8 cellular contexts compared by ENCODE assay signal in the genomic region with DNA sequence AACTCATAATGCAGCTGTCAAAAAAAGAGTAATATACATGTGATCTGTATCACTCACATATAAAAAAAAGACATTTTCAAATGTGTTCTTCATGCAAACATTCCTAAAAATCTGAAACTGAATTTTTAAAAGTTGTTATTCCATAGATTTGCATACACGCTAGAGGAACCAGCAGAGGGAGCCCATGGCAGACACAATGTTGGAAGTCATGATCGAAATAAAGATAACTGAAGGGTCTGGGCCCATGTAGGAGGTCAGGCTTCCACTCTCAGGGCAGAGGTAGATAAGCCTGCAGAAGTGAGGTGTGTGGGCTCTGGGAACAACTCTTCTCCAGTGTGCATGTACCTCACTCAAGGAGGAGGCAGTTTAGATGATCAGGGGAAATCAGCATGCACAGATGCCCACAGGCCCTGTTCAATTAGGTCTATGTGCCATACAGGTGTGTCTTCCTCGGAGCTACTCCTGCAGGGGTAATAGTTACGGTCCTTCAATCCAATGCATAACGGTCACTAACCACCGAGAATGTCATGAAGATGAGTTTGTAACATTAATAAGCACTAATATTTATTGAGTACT.
DNase-seq lines count a peak whose midpoint lies in the region; ATAC-seq and TF ChIP-seq lines count a peak whose summit lies in the region.

No MANE protein-coding gene starts in this region.

- no peak for TF ChIP-seq EP300 in Ishikawa (IDR thresholded peaks at IDR 0.05; ENCODE audit: borderline replicate concordance)

- H3K4me3 ChIP-seq in heart right ventricle (no peak overlapping the region), skeletal muscle cell (ENCODE audit: low read depth, low read length) (no peak overlapping the region)

- H3K27ac ChIP-seq in VCaP (no peak overlapping the region), heart right ventricle (no peak overlapping the region)

- peaks cover 0 to 9% (median 3%) of the 10 kb centered on the region in 9 donors for H3K4me1 ChIP-seq in heart right ventricle

- TF ChIP-seq CTCF in VCaP (conservative IDR thresholded peaks at IDR 0.05) (peak; percentile 90), heart right ventricle (IDR thresholded peaks at IDR 0.05) (peak; percentile 39 to 77 (median 63))

- WGBS in heart right ventricle, 2 donors = 67 to 75% methylated on average over 6 of the region's 6 CpGs

- ATAC-seq in heart right ventricle = peak in 6 of 8 donors; percentile 52 to 68 (median 62)
- no peak for ATAC-seq in GM19328 (IDR thresholded peaks at IDR 0.05; ENCODE audit: unreplicated experiment)

- H3K9me3 ChIP-seq in heart right ventricle = no peaks in the 10 kb centered on the region

- DNase-seq in DMS153 treated with DMSO at 0.1 percent for 48 hours (lab: John Stamatoyannopoulos, UW; ENCODE audit: unreplicated experiment) (peak; percentile 3), heart right ventricle (peak in 1 of 2 donors; percentile 49), skeletal muscle cell (ENCODE audit: low read depth) (peak; percentile 1), germinal center (ENCODE audit: low spot score) (no peak), COLO829 (ENCODE audit: low spot score) (no peak)

- peaks cover 0 to 17% (median 0%) of the 10 kb centered on the region in 9 donors for H3K36me3 ChIP-seq in heart right ventricle

- TF ChIP-seq RAD21 in Ishikawa (IDR thresholded peaks at IDR 0.05; ENCODE audit: low read depth) = peak; percentile 82

- no peaks in the 10 kb centered on the region for H3K27me3 ChIP-seq in heart right ventricle

- intact Hi-C loops in heart right ventricle (cut with DNase I) = loop anchor here in 8 of 10 donors (1.0 to 10.0 kb wide), 5 partner anchors 204 to 214 kb away; a partner anchor contains a TSS

TF ChIP-seq in Ishikawa, 13 proteins besides CTCF, POLR2A, EP300 and RAD21:
- TF ChIP-seq TCF12 (IDR thresholded peaks at IDR 0.05; ENCODE audit: low read depth) = no peak
- TF ChIP-seq, protein P1, sequence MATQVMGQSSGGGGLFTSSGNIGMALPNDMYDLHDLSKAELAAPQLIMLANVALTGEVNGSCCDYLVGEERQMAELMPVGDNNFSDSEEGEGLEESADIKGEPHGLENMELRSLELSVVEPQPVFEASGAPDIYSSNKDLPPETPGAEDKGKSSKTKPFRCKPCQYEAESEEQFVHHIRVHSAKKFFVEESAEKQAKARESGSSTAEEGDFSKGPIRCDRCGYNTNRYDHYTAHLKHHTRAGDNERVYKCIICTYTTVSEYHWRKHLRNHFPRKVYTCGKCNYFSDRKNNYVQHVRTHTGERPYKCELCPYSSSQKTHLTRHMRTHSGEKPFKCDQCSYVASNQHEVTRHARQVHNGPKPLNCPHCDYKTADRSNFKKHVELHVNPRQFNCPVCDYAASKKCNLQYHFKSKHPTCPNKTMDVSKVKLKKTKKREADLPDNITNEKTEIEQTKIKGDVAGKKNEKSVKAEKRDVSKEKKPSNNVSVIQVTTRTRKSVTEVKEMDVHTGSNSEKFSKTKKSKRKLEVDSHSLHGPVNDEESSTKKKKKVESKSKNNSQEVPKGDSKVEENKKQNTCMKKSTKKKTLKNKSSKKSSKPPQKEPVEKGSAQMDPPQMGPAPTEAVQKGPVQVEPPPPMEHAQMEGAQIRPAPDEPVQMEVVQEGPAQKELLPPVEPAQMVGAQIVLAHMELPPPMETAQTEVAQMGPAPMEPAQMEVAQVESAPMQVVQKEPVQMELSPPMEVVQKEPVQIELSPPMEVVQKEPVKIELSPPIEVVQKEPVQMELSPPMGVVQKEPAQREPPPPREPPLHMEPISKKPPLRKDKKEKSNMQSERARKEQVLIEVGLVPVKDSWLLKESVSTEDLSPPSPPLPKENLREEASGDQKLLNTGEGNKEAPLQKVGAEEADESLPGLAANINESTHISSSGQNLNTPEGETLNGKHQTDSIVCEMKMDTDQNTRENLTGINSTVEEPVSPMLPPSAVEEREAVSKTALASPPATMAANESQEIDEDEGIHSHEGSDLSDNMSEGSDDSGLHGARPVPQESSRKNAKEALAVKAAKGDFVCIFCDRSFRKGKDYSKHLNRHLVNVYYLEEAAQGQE (IDR thresholded peaks at IDR 0.05; ENCODE audit: low read depth) = no peak
- TF ChIP-seq, protein P2, sequence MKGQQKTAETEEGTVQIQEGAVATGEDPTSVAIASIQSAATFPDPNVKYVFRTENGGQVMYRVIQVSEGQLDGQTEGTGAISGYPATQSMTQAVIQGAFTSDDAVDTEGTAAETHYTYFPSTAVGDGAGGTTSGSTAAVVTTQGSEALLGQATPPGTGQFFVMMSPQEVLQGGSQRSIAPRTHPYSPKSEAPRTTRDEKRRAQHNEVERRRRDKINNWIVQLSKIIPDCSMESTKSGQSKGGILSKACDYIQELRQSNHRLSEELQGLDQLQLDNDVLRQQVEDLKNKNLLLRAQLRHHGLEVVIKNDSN (IDR thresholded peaks at IDR 0.05) = no peak
- TF ChIP-seq TEAD4 (IDR thresholded peaks at IDR 0.05) = no peak
- TF ChIP-seq ZBTB7A (IDR thresholded peaks at IDR 0.05; ENCODE audit: low read depth) = no peak
- no peak for TF ChIP-seq EGR1 (IDR thresholded peaks at IDR 0.05)
- TF ChIP-seq FOXM1 (IDR thresholded peaks at IDR 0.05; ENCODE audit: borderline replicate concordance, low read depth) = no peak
- no peak for TF ChIP-seq YY1 (IDR thresholded peaks at IDR 0.05; ENCODE audit: low read depth)

Comparison
In these comparisons a context has a peak if more than half of its experiments do, and no peak if none do; other contexts are left out.
1. DNase-seq: peak in DMS153 treated with DMSO at 0.1 percent for 48 hours (single experiment) and skeletal muscle cell (single experiment); none in germinal center (single experiment) and COLO829 (single experiment).